ENCODE assay signal across 8 cellular contexts in genomic region chr15:58980351-58980939, GRCh38. TPM values are rescaled to one million over a fixed set of nuclear protein-coding genes. Genes with fewer than 3 reads are reported as not detected.
DNase-seq lines count a peak whose midpoint lies in the region; ATAC-seq, FAIRE-seq and TF ChIP-seq lines count a peak whose summit lies in the region.

No MANE protein-coding gene starts in this region.

- FAIRE-seq in GM12892 (lab: Jason Lieb, UNC), result peak; percentile 87

- H3K27me3 ChIP-seq in WERI-Rb-1 (ENCODE audit: insufficient read depth, low read depth, severe bottlenecking), result no peaks in the 10 kb centered on the region

- peak; percentile 40 for DNase-seq in AG08395 (ENCODE audit: low spot score)
- DNase-seq in GM12892 (ENCODE audit: insufficient read length), result no peak
- peak; percentile 49 to 68 for DNase-seq in NOMO-1 (lab: John Stamatoyannopoulos, UW; ENCODE audit: unreplicated experiment in 2 of 2)
- peak; percentile 52 for DNase-seq in cerebellar cortex (ENCODE audit: low spot score)
- DNase-seq in middle frontal gyrus (ENCODE audit: extremely low spot score, low spot score), result peak; percentile 61
- DNase-seq in WERI-Rb-1, result no peak

- H3K27ac ChIP-seq in WERI-Rb-1, result no peak overlapping the region

- no peak for TF ChIP-seq POLR2A in GM12892 (IDR thresholded peaks at IDR 0.05; ENCODE audit: low read depth, low read length)

- no peak for TF ChIP-seq CTCF in WERI-Rb-1 (IDR thresholded peaks at IDR 0.05; ENCODE audit: low read depth, low read length)

- no peak overlapping the region for H3K4me3 ChIP-seq in WERI-Rb-1 (ENCODE audit: low read depth, low read length)

- no peaks in the 10 kb centered on the region for H3K9me3 ChIP-seq in WERI-Rb-1 (ENCODE audit: severe bottlenecking)

- H3K36me3 ChIP-seq in WERI-Rb-1, result no peaks in the 10 kb centered on the region

- no peak for ATAC-seq in HG03175 (IDR thresholded peaks at IDR 0.05; ENCODE audit: unreplicated experiment)
- no peak for ATAC-seq in HG02852 (IDR thresholded peaks at IDR 0.05; ENCODE audit: unreplicated experiment)

RNA-seq across cellular contexts. Expression of gene RNF111, which starts 7.0 kb away (rescaled TPM):
- polyA plus RNA-seq in GM12892 (2012; ENCODE audit: missing spikeins), result 13.4 TPM

RNA-seq across cellular contexts. Expression of gene SLTM, which starts 47.0 kb away (rescaled TPM):
- 63.7 TPM for polyA plus RNA-seq in GM12892 (2012; ENCODE audit: missing spikeins)

Comparison
In these comparisons a context has a peak if more than half of its experiments do, and no peak if none do; other contexts are left out.
1. DNase-seq: peak in AG08395 (single experiment), NOMO-1 (2 of 2), cerebellar cortex (single experiment) and middle frontal gyrus (single experiment); none in GM12892 (single experiment) and WERI-Rb-1 (single experiment).